In genomic region chr4:88911246-88912212, GRCh38 we compare ENCODE assay signal across 27 cellular contexts.
"Had no signal": no experiment of that assay in that cellular context is flagged by ENCODE, and none has a peak within 500 bp of the region (broad histone marks: within the 10 kb centered on the region; RNA-seq: fewer than 3 reads in every experiment).

No MANE protein-coding gene starts in this region.

- DNase-seq: activated B cell treated with CpG ODN at 0.5 μM for 24 hours; activated CD4-positive, alpha-beta memory T cell treated with anti-CD3 and anti-CD28 coated beads for 36 hours; activated CD4-positive, alpha-beta T cell treated with anti-CD3 and anti-CD28 coated beads, Interleukin-2, amount 10 ng/mL, durations not matched to agents 24 days and 14 days; activated CD8-positive, alpha-beta memory T cell treated with anti-CD3 and anti-CD28 coated beads, Interleukin-2, amount 50 U/mL, for 4 hours; activated effector memory CD4-positive, alpha-beta T cell treated with anti-CD3 and anti-CD28 coated beads, Interleukin-2, amount 50 U/mL, for 16 hours; activated naive CD4-positive, alpha-beta T cell treated with anti-CD3 and anti-CD28 coated beads, Interleukin-2, amount 50 U/mL, for 16 hours; amniotic stem cell; body of pancreas; central memory CD4-positive, alpha-beta T cell; Karpas-422; MM.1S; NCI-H1105; NCI-H1436; NCI-H1694 treated with DMSO at 0.1 percent for 48 hours; NCI-H2029 treated with DMSO at 0.1 percent for 48 hours; NCI-H345; NCI-H510A; NCI-H526 treated with DMSO at 0.1 percent for 48 hours; NK-92 treated with Interleukin-12 subunit alpha and Interleukin-12 subunit beta, amount 100 ng/mL, for 24 hours; OCI-M1; RPMI8226; T-cell; T-helper 2 cell; T1000 had no signal

- H3K27ac Mint-ChIP-seq: activated B cell treated with CpG ODN at 0.5 μM for 24 hours; activated CD4-positive, alpha-beta memory T cell treated with anti-CD3 and anti-CD28 coated beads for 36 hours; activated CD4-positive, alpha-beta T cell treated with anti-CD3 and anti-CD28 coated beads, Interleukin-2, amount 10 ng/mL, durations not matched to agents 24 days and 14 days; activated T-helper 1 cell treated with anti-CD3 and anti-CD28 coated beads, Interleukin-12 subunit alpha, Interleukin-12 subunit beta, Interleukin-2, Interleukin-4 antibody, amounts not matched to agents 30 ng/mL and 10 ng/mL and 1 ng/mL, durations not matched to agents 14 hours and 24 hours and 36 hours; T-cell had no signal

- H3K4me1 Mint-ChIP-seq: activated B cell treated with CpG ODN at 0.5 μM for 24 hours; activated CD4-positive, alpha-beta T cell treated with anti-CD3 and anti-CD28 coated beads, Interleukin-2, amount 10 ng/mL, durations not matched to agents 24 days and 14 days; T-cell had no signal

- H3K36me3 Mint-ChIP-seq: activated CD4-positive, alpha-beta memory T cell treated with anti-CD3 and anti-CD28 coated beads for 36 hours; T-cell had no signal

- ATAC-seq: body of pancreas, Panc1, Right ventricle myocardium inferior, T-cell had no signal

- H3K4me3 Mint-ChIP-seq: activated B cell treated with CpG ODN at 0.5 μM for 24 hours; activated CD4-positive, alpha-beta memory T cell treated with anti-CD3 and anti-CD28 coated beads for 36 hours; activated CD4-positive, alpha-beta T cell treated with anti-CD3 and anti-CD28 coated beads, Interleukin-2, amount 10 ng/mL, durations not matched to agents 24 days and 14 days; activated T-helper 1 cell treated with anti-CD3 and anti-CD28 coated beads, Interleukin-12 subunit alpha, Interleukin-12 subunit beta, Interleukin-2, Interleukin-4 antibody, amounts not matched to agents 30 ng/mL and 10 ng/mL and 1 ng/mL, durations not matched to agents 14 hours and 24 hours and 36 hours; T-cell had no signal

- H3K27me3 Mint-ChIP-seq: activated CD4-positive, alpha-beta memory T cell treated with anti-CD3 and anti-CD28 coated beads for 36 hours; activated CD4-positive, alpha-beta T cell treated with anti-CD3 and anti-CD28 coated beads, Interleukin-2, amount 10 ng/mL, durations not matched to agents 24 days and 14 days; T-cell had no signal

- H3K9me3 Mint-ChIP-seq: activated B cell treated with CpG ODN at 0.5 μM for 24 hours; activated CD4-positive, alpha-beta memory T cell treated with anti-CD3 and anti-CD28 coated beads for 36 hours; activated CD4-positive, alpha-beta T cell treated with anti-CD3 and anti-CD28 coated beads, Interleukin-2, amount 10 ng/mL, durations not matched to agents 24 days and 14 days; activated T-helper 1 cell treated with anti-CD3 and anti-CD28 coated beads, Interleukin-12 subunit alpha, Interleukin-12 subunit beta, Interleukin-2, Interleukin-4 antibody, amounts not matched to agents 30 ng/mL and 10 ng/mL and 1 ng/mL, durations not matched to agents 14 hours and 24 hours and 36 hours; T-cell had no signal
